ENCODE assay signal across 28 cellular contexts in the genomic region with DNA sequence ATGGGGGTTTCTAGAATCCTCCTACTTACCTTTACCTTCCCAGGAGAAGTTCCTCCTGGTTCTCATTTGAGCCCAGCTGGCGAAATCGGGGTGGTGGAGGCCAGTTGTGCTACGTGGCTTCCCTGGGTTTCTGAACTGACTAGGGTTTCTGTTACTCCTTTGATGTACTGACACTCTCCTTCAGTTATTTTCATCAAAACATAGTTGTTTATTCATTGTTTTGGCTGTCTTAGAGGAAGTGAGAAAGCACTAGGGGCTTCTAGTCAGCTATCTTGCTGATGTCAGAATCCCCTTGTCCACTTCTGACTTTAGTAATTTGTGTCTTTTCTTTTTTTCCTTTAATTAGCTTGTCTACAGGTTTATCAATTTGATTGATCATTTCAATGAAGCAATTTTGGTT.
"Had no signal": no experiment of that assay in that cellular context is flagged by ENCODE, and none has a peak within 500 bp of the region (broad histone marks: within the 10 kb centered on the region; RNA-seq: fewer than 3 reads in every experiment).

No MANE protein-coding gene starts in this region.

- H3K27me3 Mint-ChIP-seq: progenitor cell of endocrine pancreas; stimulated activated naive B cell treated with anti-CD40 and anti-IgM and Interleukin-4, amounts not matched to agents 10 μg/mL and 1 μg/mL and 100 μg/mL, for 72 hours had no signal

- H3K9me3 ChIP-seq: ovary, testis, thyroid gland had no signal

- H3K27me3 ChIP-seq: left lung, neural progenitor cell, ovary, right atrium auricular region, right lobe of liver, stomach, testis, thyroid gland, transverse colon, upper lobe of left lung, vagina had no signal

- H3K4me1 ChIP-seq: left lung, lower lobe of right lung, neural progenitor cell, right atrium auricular region, right lobe of liver, stomach, testis, thyroid gland, transverse colon, upper lobe of left lung, vagina had no signal

- H3K4me3 Mint-ChIP-seq: immature natural killer cell; naive thymus-derived CD8-positive, alpha-beta T cell; nephron; neural progenitor cell; stimulated activated naive B cell treated with anti-CD40 and anti-IgM and Interleukin-4, amounts not matched to agents 10 μg/mL and 1 μg/mL and 100 μg/mL, for 72 hours had no signal

- ATAC-seq: left colon; left lung; naive thymus-derived CD8-positive, alpha-beta T cell; right lobe of liver; stimulated activated naive B cell treated with anti-CD40 and anti-IgM and Interleukin-4, amounts not matched to agents 10 μg/mL and 1 μg/mL and 100 μg/mL, for 72 hours; stimulated activated naive CD8-positive, alpha-beta T cell treated with anti-CD3 and anti-CD28 coated beads, Interleukin-15, Interleukin-2, amounts not matched to agents 100 U/mL and 50 U/mL, for 24 hours had no signal

- FAIRE-seq: islet of Langerhans, kidney had no signal

- H3K36me3 Mint-ChIP-seq: neural progenitor cell had no signal

- DNase-seq: immature natural killer cell; kidney; left colon; left lung; lower lobe of right lung; mammary epithelial cell; mesenchymal stem cell; naive thymus-derived CD8-positive, alpha-beta T cell; ovary; right lobe of liver; stimulated activated CD4-positive, alpha-beta T cell treated with anti-CD3 and anti-CD28 coated beads, Interleukin-12 subunit alpha, Interleukin-12 subunit beta, amount 100 ng/mL, for 4 hours; stimulated activated CD4-positive, alpha-beta T cell treated with anti-CD3 and anti-CD28 coated beads, Interleukin-15, amount 100 ng/mL, for 24 hours; stimulated activated CD4-positive, alpha-beta T cell treated with anti-CD3 and anti-CD28 coated beads, Interleukin-2, amount 100 ng/mL, for 24 hours; stimulated activated CD4-positive, alpha-beta T cell treated with anti-CD3 and anti-CD28 coated beads, Interleukin-4, amount 100 ng/mL, for 1 hour; stimulated activated naive B cell treated with anti-CD40 and anti-IgM and Interleukin-4, amounts not matched to agents 10 μg/mL and 1 μg/mL and 100 μg/mL, for 72 hours; stimulated activated naive CD8-positive, alpha-beta T cell treated with anti-CD3 and anti-CD28 coated beads, Interleukin-15, Interleukin-2, amounts not matched to agents 100 U/mL and 50 U/mL, for 24 hours; stomach; testis; thyroid gland; transverse colon; upper lobe of left lung had no signal

- H2AFZ ChIP-seq: neural progenitor cell had no signal

- H3K27ac Mint-ChIP-seq: immature natural killer cell; naive thymus-derived CD8-positive, alpha-beta T cell; nephron; neural progenitor cell; progenitor cell of endocrine pancreas; stimulated activated naive B cell treated with anti-CD40 and anti-IgM and Interleukin-4, amounts not matched to agents 10 μg/mL and 1 μg/mL and 100 μg/mL, for 72 hours had no signal

- H3K4me3 ChIP-seq: left lung, lower lobe of right lung, neural progenitor cell, ovary, right atrium auricular region, right lobe of liver, skin epidermis, stomach, testis, thyroid gland, transverse colon, upper lobe of left lung, vagina had no signal

- H3K36me3 ChIP-seq: left lung, lower lobe of right lung, neural progenitor cell, ovary, right atrium auricular region, right lobe of liver, stomach, thyroid gland, transverse colon, upper lobe of left lung, vagina had no signal

- H3K4me1 Mint-ChIP-seq: immature natural killer cell; naive thymus-derived CD8-positive, alpha-beta T cell; nephron; neural progenitor cell; stimulated activated naive B cell treated with anti-CD40 and anti-IgM and Interleukin-4, amounts not matched to agents 10 μg/mL and 1 μg/mL and 100 μg/mL, for 72 hours had no signal

- H3K27ac ChIP-seq: left lung, lower lobe of right lung, neural progenitor cell, ovary, right atrium auricular region, right lobe of liver, skin epidermis, stomach, testis, thyroid gland, transverse colon, upper lobe of left lung, vagina had no signal

- H3K4me2 ChIP-seq: neural progenitor cell had no signal

- H3K9ac ChIP-seq: neural progenitor cell had no signal
